Comparison of ENCODE assay signal across 22 cellular contexts in genomic region chr2:107728586-107728985, GRCh38.
DNase-seq lines count a peak whose midpoint lies in the region; ATAC-seq, FAIRE-seq and TF ChIP-seq lines count a peak whose summit lies in the region.
"Had no signal": no experiment of that assay in that cellular context is flagged by ENCODE, and none has a peak within 500 bp of the region (broad histone marks: within the 10 kb centered on the region; RNA-seq: fewer than 3 reads in every experiment).

No MANE protein-coding gene starts in this region.

- H3K4me3 Mint-ChIP-seq in MCF 10A (ENCODE audit: unreplicated experiment) = no peak overlapping the region
- H3K4me3 Mint-ChIP-seq: B cell had no signal

- WGBS in mammary epithelial cell (ENCODE audit: low coverage, missing lambda C conversion rate) = 63% methylated on average over 4 of the region's 5 CpGs

- intact Hi-C loops in MCF 10A (cut with micrococcal nuclease) = no loop called here
- intact Hi-C loops in mammary epithelial cell (cut with micrococcal nuclease) = no loop called here
- intact Hi-C loops in left colon (cut with DNase I, micrococcal nuclease) = no loop called here

- H3K9me3 Mint-ChIP-seq in MCF 10A (ENCODE audit: unreplicated experiment) = no peaks in the 10 kb centered on the region

- ATAC-seq in left colon (no peak), HG03108 (IDR thresholded peaks at IDR 0.05; ENCODE audit: unreplicated experiment) (no peak), HG03097 (IDR thresholded peaks at IDR 0.05; ENCODE audit: low FRiP score, unreplicated experiment) (no peak)
- ATAC-seq: HepG2 had no signal

- no peaks in the 10 kb centered on the region for H3K4me1 ChIP-seq in mammary epithelial cell (ENCODE audit: insufficient read depth, low read length)
- H3K4me1 ChIP-seq: HAP-1 had no signal

- no peaks in the 10 kb centered on the region for H3K36me3 ChIP-seq in mammary epithelial cell (ENCODE audit: insufficient read depth, low read length)
- H3K36me3 ChIP-seq: HAP-1 had no signal

- H3K27me3 Mint-ChIP-seq in MCF 10A (ENCODE audit: insufficient read depth, unreplicated experiment) = no peaks in the 10 kb centered on the region
- H3K27me3 Mint-ChIP-seq: B cell had no signal

- no peak overlapping the region for H3K27ac ChIP-seq in mammary epithelial cell (ENCODE audit: insufficient read depth, low read depth, low read length)
- H3K27ac ChIP-seq: 22Rv1, RWPE1 had no signal

- H3K36me3 Mint-ChIP-seq in MCF 10A (ENCODE audit: insufficient read depth, unreplicated experiment) = no peaks in the 10 kb centered on the region

- DNase-seq in MCF 10A (ENCODE audit: unreplicated experiment) (peak; percentile 33), mammary epithelial cell (no peak), RCC 7860 (ENCODE audit: low spot score) (peak; percentile 39), choroid plexus epithelial cell (ENCODE audit: low read depth) (peak; percentile 11), renal cortical epithelial cell (ENCODE audit: low read depth) (peak; percentile 82), left colon (no peak)
- DNase-seq: DND-41; GDM1; KG1; NCI-H1048; NCI-H1436 treated with DMSO at 0.1 percent for 48 hours; NCI-H2029 treated with DMSO at 0.1 percent for 48 hours; NCI-H2171 treated with DMSO at 0.1 percent for 48 hours; NCI-H446 treated with DMSO at 0.1 percent for 48 hours; NK-92 treated with Interleukin-12 subunit alpha and Interleukin-12 subunit beta, amount 100 ng/mL, for 24 hours had no signal

- no peak overlapping the region for H3K9ac ChIP-seq in mammary epithelial cell (ENCODE audit: insufficient read depth, low read length)

- POLR2A ChIA-PET in MCF 10A (lab: Yijun Ruan, JAX) = no interaction called here

- dilution Hi-C loops in mammary epithelial cell (cut with HindIII; ENCODE audit: low sequenced_read_pairs) = no loop called here

- CTCF ChIA-PET in MCF 10A (lab: Yijun Ruan, JAX) (interaction anchor here (0.7 kb wide), 1 partner anchor 1092 kb away, joined by 3 read pairs; no protein-coding TSS in a partner anchor), mammary epithelial cell (lab: Charles Lee; ENCODE audit: low non-redundant PET) (no interaction called here)

- H3K4me1 Mint-ChIP-seq in MCF 10A (ENCODE audit: insufficient read depth, unreplicated experiment) = peaks cover 6% of the 10 kb centered on the region
- H3K4me1 Mint-ChIP-seq: B cell had no signal

- H4K20me1 ChIP-seq in mammary epithelial cell (ENCODE audit: insufficient read depth, low read length) = no peaks in the 10 kb centered on the region

- H3K4me3 ChIP-seq in mammary epithelial cell (replicated peaks in 1 of 3; ENCODE audit: insufficient read depth in 1 of 3, low read depth in 2 of 3, low read length in 3 of 3) (no peak overlapping the region), choroid plexus epithelial cell (ENCODE audit: low read depth, low read length) (no peak overlapping the region)
- H3K4me3 ChIP-seq: HAP-1 had no signal

- H3K4me2 ChIP-seq in mammary epithelial cell (ENCODE audit: insufficient read depth, low read depth, low read length) = no peak overlapping the region

- H2AFZ ChIP-seq in mammary epithelial cell (ENCODE audit: low read depth, low read length) = no peak overlapping the region

- no peaks in the 10 kb centered on the region for H3K79me2 ChIP-seq in mammary epithelial cell (ENCODE audit: insufficient read depth, low read length)

- FAIRE-seq in RCC 7860 (lab: Jason Lieb, UNC) = no peak
- FAIRE-seq: HepG2 had no signal

- no peaks in the 10 kb centered on the region for H3K9me3 ChIP-seq in mammary epithelial cell (replicated peaks; ENCODE audit: insufficient read depth, low read length)
- H3K9me3 ChIP-seq: HAP-1 had no signal

- BruUV-seq in MCF 10A (replicated peaks; lab: Mats Ljungman, UMichigan) = no TSS peak
- no TSS peak for BruUV-seq in mammary epithelial cell (replicated peaks; lab: Mats Ljungman, UMichigan)

- H3K27ac Mint-ChIP-seq in MCF 10A (ENCODE audit: low read depth, unreplicated experiment) = no peak overlapping the region
- H3K27ac Mint-ChIP-seq: B cell had no signal

- in situ Hi-C loops in mammary epithelial cell (cut with MboI; ENCODE audit: low sequenced_read_pairs in 2 of 2) = no loop called here

- no peak for TF ChIP-seq CTCF in MCF 10A (IDR thresholded peaks at IDR 0.05; ENCODE audit: unreplicated experiment)
- TF ChIP-seq CTCF in mammary epithelial cell (conservative IDR thresholded peaks at IDR 0.05 in 1 of 2, IDR thresholded peaks at IDR 0.05 in 1 of 2; ENCODE audit: extremely low read depth in 1 of 2, insufficient read depth in 1 of 2, low read depth in 1 of 2, low read length in 2 of 2) = no peak
- TF ChIP-seq CTCF in choroid plexus epithelial cell (conservative IDR thresholded peaks at IDR 0.05; ENCODE audit: low read depth, low read length) = no peak

- no peaks in the 10 kb centered on the region for H3K27me3 ChIP-seq in mammary epithelial cell (ENCODE audit: insufficient read depth, low read length)

Comparison
In these comparisons a context has a peak if more than half of its experiments do, and no peak if none do; other contexts are left out.
1. DNase-seq: peak in MCF 10A (single experiment), RCC 7860 (single experiment), choroid plexus epithelial cell (single experiment) and renal cortical epithelial cell (single experiment); none in mammary epithelial cell (single experiment) and left colon (0 of 2).